In the genomic region with DNA sequence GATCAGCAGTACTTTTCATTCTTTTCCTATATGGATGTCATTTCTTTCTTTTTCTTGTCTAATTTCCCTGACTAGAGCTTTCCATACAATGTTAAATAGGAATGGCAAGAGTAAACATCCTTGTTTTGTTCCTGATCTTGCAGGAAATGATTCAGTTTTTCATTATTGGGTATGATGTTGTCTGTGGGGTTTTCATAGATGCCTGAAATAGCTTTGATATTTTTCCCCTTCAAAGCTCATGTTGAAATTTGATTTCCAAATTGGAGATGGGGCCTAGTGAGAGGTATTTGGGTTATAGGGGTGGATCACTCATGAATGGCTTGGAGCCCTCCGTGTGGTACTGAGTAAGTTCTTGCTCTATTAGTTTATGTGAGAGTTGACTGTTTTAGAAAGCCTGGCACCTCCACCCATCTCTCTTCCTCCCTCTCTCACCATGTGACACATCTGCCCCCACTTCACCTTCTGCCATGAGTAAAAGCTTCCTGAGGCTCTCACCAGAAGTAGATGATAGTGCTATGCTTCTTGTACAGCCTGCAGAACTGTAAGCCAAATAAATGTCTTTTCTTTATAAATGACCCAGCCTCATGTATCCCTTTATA, we compare ENCODE assay signal across 25 cellular contexts. TPM values are rescaled to one million over a fixed set of nuclear protein-coding genes. Genes with fewer than 3 reads are reported as not detected.
DNase-seq lines count a peak whose midpoint lies in the region; ATAC-seq and TF ChIP-seq lines count a peak whose summit lies in the region.
"Had no signal": no experiment of that assay in that cellular context is flagged by ENCODE, and none has a peak within 500 bp of the region (broad histone marks: within the 10 kb centered on the region; RNA-seq: fewer than 3 reads in every experiment).

No MANE protein-coding gene starts in this region.

- no peak overlapping the region for H2AFZ ChIP-seq in neural progenitor cell (replicated peaks)

- peaks cover 47 to 92% (median 67%) of the 10 kb centered on the region in 4 donors for H3K4me1 Mint-ChIP-seq in CD4-positive, alpha-beta memory T cell
- H3K4me1 Mint-ChIP-seq in neural progenitor cell: no peaks in the 10 kb centered on the region

- TF ChIP-seq CTCF in fibroblast of mammary gland (conservative IDR thresholded peaks at IDR 0.05; ENCODE audit: control insufficient read depth, insufficient read depth, low read depth, low read length) (no peak), neural progenitor cell (IDR thresholded peaks at IDR 0.05) (no peak)

- CTCF ChIA-PET in CD4-positive, alpha-beta memory T cell (lab: Charles Lee; ENCODE audit: partially characterized antibody): interaction anchor here (0.9 to 5.7 kb wide), 3 partner anchors 21 to 47 kb away, joined by 3 to 38 read pairs (median 37); no protein-coding TSS in a partner anchor

- intact Hi-C loops in CD4-positive, alpha-beta memory T cell (cut with micrococcal nuclease): no loop called here
- intact Hi-C loops in cardiac septum (cut with DNase I): no loop called here

- peak; percentile 80 to 85 for ATAC-seq in activated naive CD4-positive, alpha-beta T cell treated with anti-CD3 and anti-CD28 coated beads, Interleukin-2, amount 50 U/mL, for 72 hours
- ATAC-seq in GM18511 (IDR thresholded peaks at IDR 0.05; ENCODE audit: unreplicated experiment): no peak
- ATAC-seq: activated CD8-positive, alpha-beta memory T cell treated with anti-CD3 and anti-CD28 coated beads, Interleukin-2, amount 10 ng/mL, durations not matched to agents 7 days and 5 days; effector memory CD8-positive, alpha-beta T cell; natural killer cell had no signal

- no peaks in the 10 kb centered on the region for H4K20me1 ChIP-seq in neural progenitor cell (ENCODE audit: low read depth)

- no peaks in the 10 kb centered on the region for H3K9me3 ChIP-seq in CD4-positive, alpha-beta memory T cell (ENCODE audit: control insufficient read depth in 1 of 2, low read length in 2 of 2)
- H3K9me3 ChIP-seq in neural progenitor cell (ENCODE audit: low read depth): peaks cover 7% of the 10 kb centered on the region
- H3K9me3 ChIP-seq: BE2C, SJCRH30, testis had no signal

- H3K36me3 Mint-ChIP-seq in CD4-positive, alpha-beta memory T cell: peaks cover 0 to 4% of the 10 kb centered on the region in 2 donors
- H3K36me3 Mint-ChIP-seq in activated naive CD4-positive, alpha-beta T cell treated with anti-CD3 and anti-CD28 coated beads, Interleukin-2, amount 50 U/mL, for 72 hours: no peaks in the 10 kb centered on the region
- H3K36me3 Mint-ChIP-seq in neural progenitor cell: no peaks in the 10 kb centered on the region
- H3K36me3 Mint-ChIP-seq: activated CD8-positive, alpha-beta memory T cell treated with anti-CD3 and anti-CD28 coated beads, Interleukin-2, amount 10 ng/mL, durations not matched to agents 7 days and 5 days; memory B cell; natural killer cell had no signal

- no peaks in the 10 kb centered on the region for H3K36me3 ChIP-seq in CD4-positive, alpha-beta memory T cell (ENCODE audit: insufficient read depth, low read length)
- no peaks in the 10 kb centered on the region for H3K36me3 ChIP-seq in neural progenitor cell
- H3K36me3 ChIP-seq: BE2C, SJCRH30 had no signal

- peaks cover 62% of the 10 kb centered on the region for H3K4me1 ChIP-seq in CD4-positive, alpha-beta memory T cell (ENCODE audit: insufficient read depth, low read length)
- H3K4me1 ChIP-seq in neural progenitor cell: no peaks in the 10 kb centered on the region
- H3K4me1 ChIP-seq: BE2C, SJCRH30, testis had no signal

- H3K4me2 ChIP-seq in neural progenitor cell: no peak overlapping the region

- POLR2A ChIA-PET in CD4-positive, alpha-beta memory T cell (lab: Charles Lee; ENCODE audit: partially characterized antibody): interaction anchor here (1.0 kb wide), 1 partner anchor 157 kb away, joined by 3 read pairs; no protein-coding TSS in a partner anchor

- H3K27me3 ChIP-seq in CD4-positive, alpha-beta memory T cell (ENCODE audit: insufficient read depth, low read length): no peaks in the 10 kb centered on the region
- no peaks in the 10 kb centered on the region for H3K27me3 ChIP-seq in neural progenitor cell
- H3K27me3 ChIP-seq: BE2C, SJCRH30, testis had no signal

- H3K4me3 ChIP-seq in CD4-positive, alpha-beta memory T cell (ENCODE audit: low read length in 2 of 2): no peak overlapping the region
- H3K4me3 ChIP-seq in fibroblast of mammary gland (ENCODE audit: control insufficient read depth, low read depth, low read length): no peak overlapping the region
- H3K4me3 ChIP-seq in neural progenitor cell: no peak overlapping the region
- H3K4me3 ChIP-seq: SJCRH30, testis had no signal

- DNase-seq in DMS53 (lab: John Stamatoyannopoulos, UW): peak; percentile 10
- DNase-seq in DMS53 treated with DMSO at 0.1 percent for 48 hours (lab: John Stamatoyannopoulos, UW; ENCODE audit: unreplicated experiment): no peak
- no peak for DNase-seq in CD4-positive, alpha-beta memory T cell
- no peak for DNase-seq in activated naive CD4-positive, alpha-beta T cell treated with anti-CD3 and anti-CD28 coated beads, Interleukin-2, amount 50 U/mL, for 72 hours (ENCODE audit: low spot score in 2 of 2)
- peak; percentile 8 for DNase-seq in fibroblast of mammary gland (ENCODE audit: low read depth)
- no peak for DNase-seq in neural progenitor cell (ENCODE audit: low spot score)
- no peak for DNase-seq in cardiac septum (ENCODE audit: low spot score)
- DNase-seq: activated CD8-positive, alpha-beta memory T cell treated with anti-CD3 and anti-CD28 coated beads, Interleukin-2, amount 10 ng/mL, durations not matched to agents 7 days and 5 days; BE2C; caudate nucleus; effector memory CD8-positive, alpha-beta T cell; GF-D8; hippocampal formation; kidney; natural killer cell; NCI-H1417 treated with DMSO at 0.1 percent for 48 hours; NCI-H2171; NCI-H82; SJCRH30; stimulated activated CD8-positive, alpha-beta memory T cell treated with anti-CD3 and anti-CD28 coated beads, Interleukin-4, amount 100 ng/mL, for 48 hours; testis had no signal

- H3K27ac ChIP-seq in CD4-positive, alpha-beta memory T cell (ENCODE audit: low read depth, low read length): no peak overlapping the region
- no peak overlapping the region for H3K27ac ChIP-seq in neural progenitor cell
- H3K27ac ChIP-seq: 22Rv1, SJCRH30, testis had no signal

- H3K9me3 Mint-ChIP-seq in CD4-positive, alpha-beta memory T cell: no peaks in the 10 kb centered on the region
- no peaks in the 10 kb centered on the region for H3K9me3 Mint-ChIP-seq in activated naive CD4-positive, alpha-beta T cell treated with anti-CD3 and anti-CD28 coated beads, Interleukin-2, amount 50 U/mL, for 72 hours
- no peaks in the 10 kb centered on the region for H3K9me3 Mint-ChIP-seq in neural progenitor cell
- H3K9me3 Mint-ChIP-seq: effector memory CD8-positive, alpha-beta T cell; memory B cell; natural killer cell had no signal

- no peak overlapping the region for H3K9ac ChIP-seq in neural progenitor cell

- peak overlapping the region; percentile 28 to 73 (median 48) for H3K4me3 Mint-ChIP-seq in CD4-positive, alpha-beta memory T cell
- no peak overlapping the region for H3K4me3 Mint-ChIP-seq in neural progenitor cell
- H3K4me3 Mint-ChIP-seq: activated CD8-positive, alpha-beta memory T cell treated with anti-CD3 and anti-CD28 coated beads, Interleukin-2, amount 10 ng/mL, durations not matched to agents 7 days and 5 days; memory B cell; natural killer cell had no signal

- H3K27me3 Mint-ChIP-seq in CD4-positive, alpha-beta memory T cell: no peaks in the 10 kb centered on the region
- peaks cover 5% of the 10 kb centered on the region for H3K27me3 Mint-ChIP-seq in neural progenitor cell (ENCODE audit: insufficient read depth, low read depth)
- H3K27me3 Mint-ChIP-seq: activated CD8-positive, alpha-beta memory T cell treated with anti-CD3 and anti-CD28 coated beads, Interleukin-2, amount 10 ng/mL, durations not matched to agents 7 days and 5 days; effector memory CD8-positive, alpha-beta T cell; memory B cell had no signal

- H3F3A ChIP-seq in neural progenitor cell (ENCODE audit: low read depth): no peaks in the 10 kb centered on the region

- peak overlapping the region in 6 of 7 donors; percentile 13 to 81 (median 54) for H3K27ac Mint-ChIP-seq in CD4-positive, alpha-beta memory T cell
- H3K27ac Mint-ChIP-seq in activated naive CD4-positive, alpha-beta T cell treated with anti-CD3 and anti-CD28 coated beads, Interleukin-2, amount 50 U/mL, for 72 hours: peak overlapping the region in 1 of 2 donors; percentile 45
- no peak overlapping the region for H3K27ac Mint-ChIP-seq in neural progenitor cell
- H3K27ac Mint-ChIP-seq: activated CD8-positive, alpha-beta memory T cell treated with anti-CD3 and anti-CD28 coated beads, Interleukin-2, amount 10 ng/mL, durations not matched to agents 7 days and 5 days; memory B cell; natural killer cell had no signal

- H3K79me2 ChIP-seq in neural progenitor cell (ENCODE audit: low read depth): no peaks in the 10 kb centered on the region

RNA-seq across cellular contexts. Expression of gene VSIG1, which starts 22.3 kb away (rescaled TPM):
- total RNA-seq in CD4-positive, alpha-beta memory T cell: 10 to 100 TPM; 41.9 to 46.2 TPM
- 10 to 100 TPM in 1 of 2 donors, 1 to 10 TPM in 1; 6.3 to 20.1 TPM for polyA plus RNA-seq in CD4-positive, alpha-beta memory T cell
- 1 to 10 TPM in 1 of 2 donors, under 1 TPM in 1; 0.18 to 4.4 TPM for total RNA-seq in activated naive CD4-positive, alpha-beta T cell treated with anti-CD3 and anti-CD28 coated beads, Interleukin-2, amount 50 U/mL, for 72 hours
- total RNA-seq in neural progenitor cell (ENCODE audit: low replicate concordance) (0.15 and 0.22 TPM in 2 replicates), cardiac septum (not detected)

RNA-seq across cellular contexts. Expression of gene TEX13B, which starts 40.4 kb away (rescaled TPM):
- total RNA-seq in CD4-positive, alpha-beta memory T cell: not detected
- polyA plus RNA-seq in CD4-positive, alpha-beta memory T cell: not detected
- not detected for total RNA-seq in activated naive CD4-positive, alpha-beta T cell treated with anti-CD3 and anti-CD28 coated beads, Interleukin-2, amount 50 U/mL, for 72 hours
- total RNA-seq in neural progenitor cell (ENCODE audit: low replicate concordance): not detected in 2 replicates
- total RNA-seq in cardiac septum: not detected
- total RNA-seq: activated CD8-positive, alpha-beta memory T cell treated with anti-CD3 and anti-CD28 coated beads, Interleukin-2, amount 10 ng/mL, durations not matched to agents 7 days and 5 days; kidney; natural killer cell; SJCRH30; T-helper 2 cell treated with Interferon-gamma antibody and Interleukin-4, amounts not matched to agents 100 ng/mL and 5 ng/mL, for 36 hours had no signal

Comparison
In these comparisons a context has a peak if more than half of its experiments do, and no peak if none do; other contexts are left out.
1. DNase-seq: peak in DMS53 (single experiment) and fibroblast of mammary gland (single experiment); none in DMS53 treated with DMSO at 0.1 percent for 48 hours (single experiment), CD4-positive, alpha-beta memory T cell (0 of 5), activated naive CD4-positive, alpha-beta T cell treated with anti-CD3 and anti-CD28 coated beads, Interleukin-2, amount 50 U/mL, for 72 hours (0 of 2), neural progenitor cell (single experiment) and cardiac septum (single experiment).
2. RNA of gene VSIG1, which starts 22.3 kb away (total RNA-seq): 41.9 to 46.2 TPM in CD4-positive, alpha-beta memory T cell; 0.18 to 4.4 TPM in activated naive CD4-positive, alpha-beta T cell treated with anti-CD3 and anti-CD28 coated beads, Interleukin-2, amount 50 U/mL, for 72 hours, 0.15 to 0.22 TPM in neural progenitor cell and not detected in cardiac septum (single experiment); every median in the first group is over 4 times any median in the second.